In genomic region chr14:50668008-50668851, GRCh38 we compare ENCODE assay signal across 1 cellular context.
TF ChIP-seq lines count a peak whose summit lies in the region.

SAV1 (minus strand) TSS chr14:50668306; CDS start chr14:50667967, 339 bp downstream.

TF ChIP-seq in K562, 482 proteins besides CTCF, POLR2A, EP300 and RAD21 (continued from another document and continues in another):
- TF ChIP-seq SRSF3 (IDR thresholded peaks at IDR 0.05; ENCODE audit: insufficient read depth, low read length) (no peak), ZBED1 (IDR thresholded peaks at IDR 0.05) (peak; percentile 88), ATF7 (IDR thresholded peaks at IDR 0.05) (peak; percentile 46; the same call in 1 of the 2 replicates), HNRNPLL (IDR thresholded peaks at IDR 0.05; ENCODE audit: low read depth, low read length, poor library complexity, severe bottlenecking) (peak; percentile 71), ZNF583 (CRISPR knock-in tag; IDR thresholded peaks at IDR 0.05) (0 out of 2 replicates have a peak, but pooled peaks have one; percentile 33), SIX5 (IDR thresholded peaks at IDR 0.05; ENCODE audit: borderline replicate concordance in 1 of 2, insufficient read depth in 1 of 2, low read depth in 1 of 2, low read length in 2 of 2) (no peak), FUS (optimal IDR thresholded peaks at IDR 0.05; ENCODE audit: low read depth, low read length) (no peak), ZFP1 (CRISPR knock-in tag; IDR thresholded peaks at IDR 0.05) (no peak), MGA (IDR thresholded peaks at IDR 0.05) (peak; percentile 83), ZNF444 (CRISPR knock-in tag; IDR thresholded peaks at IDR 0.05) (no peak), ZFX (CRISPR knock-in tag; IDR thresholded peaks at IDR 0.05) (peak; percentile 83), ZMIZ1 (IDR thresholded peaks at IDR 0.05; ENCODE audit: low read depth in 2 of 2, low read length in 2 of 2) (peak in 1 of 2 experiments; percentile 88; a peak in 1 of 4 replicates), ZNF280B (CRISPR knock-in tag; IDR thresholded peaks at IDR 0.05) (no peak), RBBP5 (IDR thresholded peaks at IDR 0.05; ENCODE audit: borderline replicate concordance, insufficient read depth, low read length, poor library complexity, severe bottlenecking) (peak; percentile 85), SETDB1 (IDR thresholded peaks at IDR 0.05; ENCODE audit: low read length) (no peak), HOXB6 (CRISPR knock-in tag; IDR thresholded peaks at IDR 0.05; ENCODE audit: borderline replicate concordance) (no peak), ZNF121 (CRISPR knock-in tag; conservative IDR thresholded peaks at IDR 0.05) (no peak), JUN (IDR thresholded peaks at IDR 0.05; ENCODE audit: borderline replicate concordance, low read depth, low read length) (0 out of 2 replicates have a peak, but pooled peaks have one; percentile 42), JUN (CRISPR knock-in tag; IDR thresholded peaks at IDR 0.05; ENCODE audit: borderline replicate concordance) (no peak), RNF2 (IDR thresholded peaks at IDR 0.05) (0 out of 2 replicates have a peak, but pooled peaks have one; percentile 55), ZNF445 (CRISPR knock-in tag; IDR thresholded peaks at IDR 0.05; ENCODE audit: low read depth) (no peak), BHLHE40 (IDR thresholded peaks at IDR 0.05; ENCODE audit: low read length) (0 out of 2 replicates have a peak, but pooled peaks have one; percentile 6), ZBTB7A (IDR thresholded peaks at IDR 0.05; ENCODE audit: borderline replicate concordance, control insufficient read depth, low read depth, low read length) (peak; percentile 29; the same call in 1 of the 2 replicates), BCOR (IDR thresholded peaks at IDR 0.05) (peak; percentile 25; the same call in 1 of the 2 replicates), ZNF830 (CRISPR knock-in tag; IDR thresholded peaks at IDR 0.05) (0 out of 2 replicates have a peak, but pooled peaks have one; percentile 11), DMBX1 (CRISPR knock-in tag; IDR thresholded peaks at IDR 0.05; ENCODE audit: borderline replicate concordance) (peak; percentile 32; the same call in 1 of the 2 replicates), CREM (IDR thresholded peaks at IDR 0.05; ENCODE audit: low read depth) (peak; percentile 66), SUPT5H (IDR thresholded peaks at IDR 0.05) (peak; percentile 92), HIVEP1 (CRISPR knock-in tag; IDR thresholded peaks at IDR 0.05) (no peak), TBP (optimal IDR thresholded peaks at IDR 0.05; ENCODE audit: low read depth, low read length) (peak; percentile 95), SMAD1 (IDR thresholded peaks at IDR 0.05; ENCODE audit: low read depth, low read length, partially characterized antibody) (peak; percentile 88), ARHGAP35 (IDR thresholded peaks at IDR 0.05; ENCODE audit: partially characterized antibody) (peak; percentile 87), SAFB2 (IDR thresholded peaks at IDR 0.05; ENCODE audit: borderline replicate concordance, low read depth, low read length, severe bottlenecking) (no peak), FOXA3 (CRISPR knock-in tag; conservative IDR thresholded peaks at IDR 0.05 in 1 of 2, IDR thresholded peaks at IDR 0.05 in 1 of 2) (no peak), XRCC4 (IDR thresholded peaks at IDR 0.05; ENCODE audit: extremely low read depth, insufficient read depth, insufficient read length) (no peak), CEBPB (tag; IDR thresholded peaks at IDR 0.05) (no peak), ZBTB9 (CRISPR knock-in tag; IDR thresholded peaks at IDR 0.05) (no peak), MTF1 (CRISPR knock-in tag; IDR thresholded peaks at IDR 0.05; ENCODE audit: borderline replicate concordance) (no peak), FOXJ2 (tag; IDR thresholded peaks at IDR 0.05) (no peak), PBX2 (CRISPR knock-in tag; IDR thresholded peaks at IDR 0.05; ENCODE audit: low read depth) (no peak), PBX2 (tag; conservative IDR thresholded peaks at IDR 0.05; ENCODE audit: low read depth) (no peak), NFIC (IDR thresholded peaks at IDR 0.05) (0 out of 2 replicates have a peak, but pooled peaks have one; percentile 7), NR2F6 (CRISPR knock-in tag; IDR thresholded peaks at IDR 0.05) (no peak), CHCHD3 (CRISPR knock-in tag; IDR thresholded peaks at IDR 0.05) (peak; percentile 89; the same call in 1 of the 2 replicates), RB1 (IDR thresholded peaks at IDR 0.05; ENCODE audit: low read depth) (peak; percentile 77), TAF15 (IDR thresholded peaks at IDR 0.05; ENCODE audit: low read depth, low read length) (no peak), TRIM24 (IDR thresholded peaks at IDR 0.05) (peak in 1 of 2 experiments; percentile 31; a peak in 1 of 4 replicates), HNRNPUL1 (IDR thresholded peaks at IDR 0.05; ENCODE audit: low read length) (no peak)
